Comparison of ENCODE assay signal across 7 cellular contexts in genomic region chr17:30707724-30708240, GRCh38.
DNase-seq lines count a peak whose midpoint lies in the region; FAIRE-seq and TF ChIP-seq lines count a peak whose summit lies in the region.
"Not testable (repeated sequence)": the region's sequence is repeated elsewhere in the genome, so short reads cannot be mapped to it uniquely, and the experiment has no call there.

No MANE protein-coding gene starts in this region.

- peak overlapping the region; percentile 79 for H3K9ac ChIP-seq in Loucy (ENCODE audit: low read depth, low read length, poor library complexity, severe bottlenecking)
- peak overlapping the region; percentile 37 for H3K9ac ChIP-seq in endothelial cell of umbilical vein (replicated peaks; ENCODE audit: extremely low read depth, insufficient read depth, low read length)

- H3K9me3 Mint-ChIP-seq in activated T-helper 2 cell treated with anti-CD3 and anti-CD28 coated beads, Interferon-gamma antibody, Interleukin-2, Interleukin-4, amounts not matched to agents 10 μg/mL and 5 μg/mL and 100 μg/mL, durations not matched to agents 14 hours and 24 hours and 36 hours, result not testable (repeated sequence)

- not testable (repeated sequence) for H3K36me3 ChIP-seq in Loucy (ENCODE audit: insufficient read depth, low read length); endothelial cell of umbilical vein (ENCODE audit: control insufficient read depth in 2 of 2, extremely low read depth in 1 of 2, insufficient read depth in 2 of 2, low read length in 2 of 2)

- peaks cover 19% of the 10 kb centered on the region for H4K20me1 ChIP-seq in Loucy (ENCODE audit: insufficient read depth, low read length, poor library complexity, severe bottlenecking)
- H4K20me1 ChIP-seq in endothelial cell of umbilical vein (replicated peaks; ENCODE audit: control insufficient read depth, extremely low read depth, insufficient read depth, low read length), result not testable (repeated sequence)

- BruUV-seq in endothelial cell of umbilical vein (replicated peaks; lab: Mats Ljungman, UMichigan), result not testable (repeated sequence)

- DNase-seq in GDM1 (lab: John Stamatoyannopoulos, UW) (peak; percentile 61), RKO (ENCODE audit: low spot score) (peak; percentile 46), endothelial cell of umbilical vein (ENCODE audit: low read depth, low spot score) (peak; percentile 59), kidney glomerular epithelial cell (lab: John Stamatoyannopoulos, UW) (peak; percentile 60), pons (ENCODE audit: low spot score) (peak; percentile 38)
- DNase-seq in activated T-helper 2 cell treated with anti-CD3 and anti-CD28 coated beads, Interferon-gamma antibody, Interleukin-2, Interleukin-4, amounts not matched to agents 10 μg/mL and 5 μg/mL and 100 μg/mL, durations not matched to agents 14 hours and 24 hours and 36 hours (ENCODE audit: low spot score), result not testable (repeated sequence)

- not testable (repeated sequence) for TF ChIP-seq POLR2A in endothelial cell of umbilical vein (IDR thresholded peaks at IDR 0.05; ENCODE audit: low read depth, low read length)

- not testable (repeated sequence) for H3K27ac Mint-ChIP-seq in activated T-helper 2 cell treated with anti-CD3 and anti-CD28 coated beads, Interferon-gamma antibody, Interleukin-2, Interleukin-4, amounts not matched to agents 10 μg/mL and 5 μg/mL and 100 μg/mL, durations not matched to agents 14 hours and 24 hours and 36 hours

- dilution Hi-C loops in endothelial cell of umbilical vein (cut with MboI; ENCODE audit: extremely low pct_ligation_motif_present, low sequenced_read_pairs), result not testable (repeated sequence)

- CTCF ChIA-PET in endothelial cell of umbilical vein (lab: Charles Lee), result interaction anchor here (1.0 kb wide), 1 partner anchor 10 kb away, joined by 5 read pairs; no protein-coding TSS in a partner anchor

- H3K9me2 ChIP-seq in Loucy (replicated peaks; ENCODE audit: low read depth, low read length), result not testable (repeated sequence)

- H3K4me2 ChIP-seq in Loucy (ENCODE audit: low read depth, low read length, poor library complexity, severe bottlenecking) (peak overlapping the region; percentile 68), endothelial cell of umbilical vein (ENCODE audit: insufficient read depth, low read length) (peak overlapping the region; percentile 96)

- peak overlapping the region; percentile 98 for H3K4me3 ChIP-seq in Loucy (ENCODE audit: low read length, poor library complexity, severe bottlenecking)
- peak overlapping the region; percentile 70 to 88 (median 85) for H3K4me3 ChIP-seq in endothelial cell of umbilical vein (replicated peaks in 1 of 3; ENCODE audit: insufficient read depth in 1 of 3, low read depth in 1 of 3, low read length in 3 of 3)

- H3K4me1 ChIP-seq in Loucy (ENCODE audit: insufficient read depth, low read length, poor library complexity, severe bottlenecking), result peaks cover 25% of the 10 kb centered on the region
- not testable (repeated sequence) for H3K4me1 ChIP-seq in endothelial cell of umbilical vein (ENCODE audit: control insufficient read depth, extremely low read depth, insufficient read depth, low read length)

- peaks cover 57% of the 10 kb centered on the region for H3K27me3 Mint-ChIP-seq in activated T-helper 2 cell treated with anti-CD3 and anti-CD28 coated beads, Interferon-gamma antibody, Interleukin-2, Interleukin-4, amounts not matched to agents 10 μg/mL and 5 μg/mL and 100 μg/mL, durations not matched to agents 14 hours and 24 hours and 36 hours (ENCODE audit: low read depth)

- not testable (repeated sequence) for H3K36me3 Mint-ChIP-seq in activated T-helper 2 cell treated with anti-CD3 and anti-CD28 coated beads, Interferon-gamma antibody, Interleukin-2, Interleukin-4, amounts not matched to agents 10 μg/mL and 5 μg/mL and 100 μg/mL, durations not matched to agents 14 hours and 24 hours and 36 hours (ENCODE audit: low read depth)

- not testable (repeated sequence) for H3K27me3 ChIP-seq in Loucy (ENCODE audit: insufficient read depth, low read length, poor library complexity, severe bottlenecking)
- peaks cover 15 to 17% of the 10 kb centered on the region in 2 experiments for H3K27me3 ChIP-seq in endothelial cell of umbilical vein (ENCODE audit: control insufficient read depth in 2 of 2, insufficient read depth in 2 of 2, low read length in 2 of 2)

- peak overlapping the region; percentile 92 for H3K4me3 Mint-ChIP-seq in activated T-helper 2 cell treated with anti-CD3 and anti-CD28 coated beads, Interferon-gamma antibody, Interleukin-2, Interleukin-4, amounts not matched to agents 10 μg/mL and 5 μg/mL and 100 μg/mL, durations not matched to agents 14 hours and 24 hours and 36 hours (ENCODE audit: low read depth)

- peaks cover 33% of the 10 kb centered on the region for H3K79me2 ChIP-seq in Loucy (ENCODE audit: insufficient read depth, low read length)
- H3K79me2 ChIP-seq in endothelial cell of umbilical vein (ENCODE audit: control insufficient read depth, insufficient read depth, low read length), result not testable (repeated sequence)

- peak; percentile 80 for FAIRE-seq in endothelial cell of umbilical vein (lab: Jason Lieb, UNC)

- POLR2A ChIA-PET in endothelial cell of umbilical vein (lab: Charles Lee), result not testable (repeated sequence)

- H3K9me1 ChIP-seq in endothelial cell of umbilical vein (replicated peaks; ENCODE audit: control insufficient read depth, extremely low read depth, insufficient read depth, low read length), result not testable (repeated sequence)

- H3K4me1 Mint-ChIP-seq in activated T-helper 2 cell treated with anti-CD3 and anti-CD28 coated beads, Interferon-gamma antibody, Interleukin-2, Interleukin-4, amounts not matched to agents 10 μg/mL and 5 μg/mL and 100 μg/mL, durations not matched to agents 14 hours and 24 hours and 36 hours (ENCODE audit: low read depth), result peaks cover 18% of the 10 kb centered on the region

- H3K27ac ChIP-seq in endothelial cell of umbilical vein (ENCODE audit: insufficient read depth, low read depth, low read length), result peak overlapping the region; percentile 20

- H2AFZ ChIP-seq in Loucy (ENCODE audit: low read length) (peak overlapping the region; percentile 100), endothelial cell of umbilical vein (ENCODE audit: low read depth, low read length) (peak overlapping the region; percentile 99)

- not testable (repeated sequence) for H3K9me3 ChIP-seq in Loucy (ENCODE audit: insufficient read depth, low read depth, low read length); endothelial cell of umbilical vein (replicated peaks; ENCODE audit: control insufficient read depth, insufficient read depth, low read length)

- not testable (repeated sequence) for TF ChIP-seq CTCF in Loucy (conservative IDR thresholded peaks at IDR 0.05; ENCODE audit: low read length); endothelial cell of umbilical vein (IDR thresholded peaks at IDR 0.05; ENCODE audit: extremely low read depth in 1 of 2, insufficient read depth in 1 of 2, low read depth in 1 of 2, low read length in 2 of 2)

- intact Hi-C loops in activated T-helper 2 cell treated with anti-CD3 and anti-CD28 coated beads, Interferon-gamma antibody, Interleukin-2, Interleukin-4, amounts not matched to agents 10 μg/mL and 5 μg/mL and 100 μg/mL, durations not matched to agents 14 hours and 24 hours and 36 hours (cut with micrococcal nuclease); endothelial cell of umbilical vein (cut with micrococcal nuclease): not testable (repeated sequence)

- H3F3A ChIP-seq in Loucy (ENCODE audit: low read depth), result not testable (repeated sequence)
